Comparison of ENCODE assay signal across 18 cellular contexts in the genomic region with DNA sequence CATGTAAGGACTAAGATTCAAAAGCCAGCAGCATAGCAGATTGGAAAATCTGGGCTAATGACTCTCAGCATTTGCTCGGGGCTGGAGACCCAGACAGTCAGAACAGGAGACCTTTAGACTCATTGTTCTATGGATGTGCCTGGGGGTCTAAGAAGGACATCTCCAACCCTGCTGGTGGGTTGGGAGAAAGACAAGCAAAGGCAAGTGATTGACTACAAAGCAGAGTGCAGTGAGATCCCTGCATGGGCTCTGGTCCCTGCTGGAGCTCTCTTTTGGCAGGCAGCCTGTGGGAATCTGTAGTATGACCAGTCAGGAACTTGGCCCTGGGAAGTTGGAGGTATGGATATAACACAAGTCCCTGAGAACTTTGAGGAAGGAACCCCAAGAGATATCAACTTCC.
"Had no signal": no experiment of that assay in that cellular context is flagged by ENCODE, and none has a peak within 500 bp of the region (broad histone marks: within the 10 kb centered on the region; RNA-seq: fewer than 3 reads in every experiment).

No MANE protein-coding gene starts in this region.

- H3K9me3 ChIP-seq: esophagus muscularis mucosa, lower lobe of right lung, thyroid gland had no signal

- H3K4me3 ChIP-seq: esophagus muscularis mucosa, lower lobe of right lung, thyroid gland had no signal

- H3K36me3 ChIP-seq: esophagus muscularis mucosa, lower lobe of right lung, thyroid gland had no signal

- ATAC-seq: left colon; natural killer cell treated with Interleukin-12 subunit alpha and Interleukin-12 subunit beta and Interleukin-15 and Interleukin-18, amount 100 ng/mL, for 72 hours; T-cell had no signal

- H3K9me3 Mint-ChIP-seq: activated B cell treated with CpG ODN at 0.5 μM for 24 hours; activated CD4-positive, alpha-beta memory T cell treated with anti-CD3 and anti-CD28 coated beads for 36 hours; activated T-helper 1 cell treated with anti-CD3 and anti-CD28 coated beads, Interleukin-12 subunit alpha, Interleukin-12 subunit beta, Interleukin-2, Interleukin-4 antibody, amounts not matched to agents 30 ng/mL and 10 ng/mL and 1 ng/mL, durations not matched to agents 14 hours and 24 hours and 36 hours; natural killer cell treated with Interleukin-12 subunit alpha and Interleukin-12 subunit beta and Interleukin-15 and Interleukin-18, amount 100 ng/mL, for 72 hours; T-cell had no signal

- DNase-seq: activated B cell treated with CpG ODN at 0.5 μM for 24 hours; activated CD4-positive, alpha-beta memory T cell treated with anti-CD3 and anti-CD28 coated beads for 36 hours; activated CD4-positive, alpha-beta T cell treated with anti-CD3 and anti-CD28 coated beads for 4 hours; activated gamma-delta T cell treated with Interleukin-2 at 50 U/mL for 16 hours; activated T-cell treated with anti-CD3 and anti-CD28 coated beads for 4 hours; amniotic stem cell; effector CD4-positive, alpha-beta T cell; left colon; lower lobe of right lung; stimulated activated naive CD4-positive, alpha-beta T cell treated with Interleukin-2 at 50 U/mL for 16 hours; T-cell; T1000; thyroid gland had no signal

- H3K27ac Mint-ChIP-seq: activated B cell treated with CpG ODN at 0.5 μM for 24 hours; activated CD4-positive, alpha-beta memory T cell treated with anti-CD3 and anti-CD28 coated beads for 36 hours; activated naive CD8-positive, alpha-beta T cell; activated T-helper 1 cell treated with anti-CD3 and anti-CD28 coated beads, Interleukin-12 subunit alpha, Interleukin-12 subunit beta, Interleukin-2, Interleukin-4 antibody, amounts not matched to agents 30 ng/mL and 10 ng/mL and 1 ng/mL, durations not matched to agents 14 hours and 24 hours and 36 hours; mesothelial cell of epicardium; natural killer cell treated with Interleukin-12 subunit alpha and Interleukin-12 subunit beta and Interleukin-15 and Interleukin-18, amount 100 ng/mL, for 72 hours; T-cell had no signal

- H3K36me3 Mint-ChIP-seq: activated CD4-positive, alpha-beta memory T cell treated with anti-CD3 and anti-CD28 coated beads for 36 hours; activated naive CD8-positive, alpha-beta T cell; mesothelial cell of epicardium; natural killer cell treated with Interleukin-12 subunit alpha and Interleukin-12 subunit beta and Interleukin-15 and Interleukin-18, amount 100 ng/mL, for 72 hours; T-cell had no signal

- H3K4me3 Mint-ChIP-seq: activated B cell treated with CpG ODN at 0.5 μM for 24 hours; activated CD4-positive, alpha-beta memory T cell treated with anti-CD3 and anti-CD28 coated beads for 36 hours; activated naive CD8-positive, alpha-beta T cell; activated T-helper 1 cell treated with anti-CD3 and anti-CD28 coated beads, Interleukin-12 subunit alpha, Interleukin-12 subunit beta, Interleukin-2, Interleukin-4 antibody, amounts not matched to agents 30 ng/mL and 10 ng/mL and 1 ng/mL, durations not matched to agents 14 hours and 24 hours and 36 hours; mesothelial cell of epicardium; natural killer cell treated with Interleukin-12 subunit alpha and Interleukin-12 subunit beta and Interleukin-15 and Interleukin-18, amount 100 ng/mL, for 72 hours; T-cell had no signal

- H3K27me3 Mint-ChIP-seq: activated naive CD8-positive, alpha-beta T cell had no signal

- H3K4me1 Mint-ChIP-seq: activated B cell treated with CpG ODN at 0.5 μM for 24 hours, T-cell had no signal

- H3K27me3 ChIP-seq: esophagus muscularis mucosa, thyroid gland had no signal

- H3K4me1 ChIP-seq: esophagus muscularis mucosa had no signal
